ENCODE assay signal across 24 cellular contexts in the genomic region with DNA sequence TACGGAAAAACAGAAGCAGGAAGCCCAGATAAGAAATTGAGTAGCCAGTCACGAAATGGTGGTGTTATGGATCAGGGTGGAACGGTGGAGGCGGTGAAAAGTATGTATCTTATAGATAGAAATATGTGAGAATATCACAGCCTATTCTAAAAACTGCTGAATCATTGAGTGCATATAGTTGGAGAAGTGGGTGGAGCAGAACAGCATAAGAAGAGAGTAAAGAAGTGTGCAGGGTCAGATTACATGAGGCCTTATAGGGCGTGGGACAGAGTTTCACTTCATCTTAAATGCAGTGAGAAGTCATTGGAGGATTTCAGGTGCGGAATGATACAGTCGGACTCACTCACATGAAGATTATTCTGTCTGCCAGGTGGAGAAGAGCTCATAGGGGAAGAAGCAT.
DNase-seq lines count a peak whose midpoint lies in the region; ATAC-seq, FAIRE-seq and TF ChIP-seq lines count a peak whose summit lies in the region.
"Had no signal": no experiment of that assay in that cellular context is flagged by ENCODE, and none has a peak within 500 bp of the region (broad histone marks: within the 10 kb centered on the region; RNA-seq: fewer than 3 reads in every experiment).

No MANE protein-coding gene starts in this region.

- H3K9me3 ChIP-seq in A549 (peaks cover 17% of the 10 kb centered on the region; the same call in 2 of the 3 replicates), PC-9 (ENCODE audit: insufficient read depth, low read depth) (no peaks in the 10 kb centered on the region), H1 (ENCODE audit: insufficient read depth in 2 of 2, low read depth in 1 of 2, low read length in 1 of 2) (no peaks in the 10 kb centered on the region)
- H3K9me3 ChIP-seq in CD4-positive, alpha-beta T cell (ENCODE audit: control insufficient read depth, low read length), result no peaks in the 10 kb centered on the region

- intact Hi-C loops in PC-9 (cut with micrococcal nuclease; ENCODE audit: unreplicated experiment), result no loop called here
- intact Hi-C loops in CD4-positive, alpha-beta T cell (cut with DNase I, micrococcal nuclease), result no loop called here

- H2BK15ac ChIP-seq in H1 (ENCODE audit: low read length) (0 out of 2 replicates have a peak overlapping the region, but pooled peaks have one; percentile 37), mesendoderm (replicated peaks; ENCODE audit: low read depth) (no peak overlapping the region)

- no peaks in the 10 kb centered on the region for H3K4me1 Mint-ChIP-seq in CD4-positive, alpha-beta T cell (ENCODE audit: low read depth)

- H2AFZ ChIP-seq in PC-9 (0 out of 2 replicates have a peak overlapping the region, but pooled peaks have one; percentile 59), H1 (ENCODE audit: low read length) (no peak overlapping the region)

- H4K8ac ChIP-seq in H1 (ENCODE audit: extremely low read depth, insufficient read depth, low read length) (no peak overlapping the region), mesendoderm (ENCODE audit: low read depth, low read length) (no peak overlapping the region)

- BruUV-seq in PC-9 (replicated peaks; lab: Mats Ljungman, UMichigan), result no TSS peak

- H4K20me1 ChIP-seq in PC-9 (ENCODE audit: insufficient read depth) (no peaks in the 10 kb centered on the region), H1 (replicated peaks in 1 of 2; ENCODE audit: control insufficient read depth in 1 of 2, insufficient read depth in 2 of 2, low read length in 2 of 2) (no peaks in the 10 kb centered on the region)

- H4K91ac ChIP-seq in H1 (replicated peaks; ENCODE audit: insufficient read length, low read length), result peak overlapping the region; percentile 36

- H2AK5ac ChIP-seq in H1 (ENCODE audit: low read depth, low read length), result no peak overlapping the region
- H2AK5ac ChIP-seq in mesendoderm (ENCODE audit: low read length), result no peak overlapping the region

- TF ChIP-seq POLR2A in A549 (IDR thresholded peaks at IDR 0.05; ENCODE audit: low read length) (no peak), H1 (IDR thresholded peaks at IDR 0.05; ENCODE audit: control extremely low read depth in 1 of 2, low read depth in 2 of 2, low read length in 2 of 2) (no peak)

- H3K23ac ChIP-seq in H1 (ENCODE audit: insufficient read length), result no peak overlapping the region
- no peak overlapping the region for H3K23ac ChIP-seq in mesendoderm (ENCODE audit: low read length)

- no peak overlapping the region for H3K4me3 ChIP-seq in A549
- H3K4me3 ChIP-seq in PC-9, result no peak overlapping the region
- no peak overlapping the region for H3K4me3 ChIP-seq in H1 (ENCODE audit: extremely low read depth in 1 of 4, insufficient read depth in 2 of 4, low read depth in 3 of 4, low read length in 4 of 4)
- H3K4me3 ChIP-seq in mesendoderm (ENCODE audit: low read length), result no peak overlapping the region
- H3K4me3 ChIP-seq: Peyer's patch had no signal

- 0 out of 2 replicates have a peak overlapping the region, but pooled peaks have one; percentile 21 for H2BK12ac ChIP-seq in H1 (ENCODE audit: low read depth, low read length)

- no peaks in the 10 kb centered on the region for H3K23me2 ChIP-seq in H1 (ENCODE audit: low read depth, low read length)

- H2BK20ac ChIP-seq in H1 (ENCODE audit: low read length), result no peak overlapping the region

- no peak overlapping the region for H3K14ac ChIP-seq in H1 (ENCODE audit: insufficient read length)

- no peak overlapping the region for H4K5ac ChIP-seq in H1 (ENCODE audit: insufficient read length, low read depth, low read length)
- H4K5ac ChIP-seq in mesendoderm (ENCODE audit: low read length), result no peak overlapping the region

- H3K4me3 Mint-ChIP-seq in CD4-positive, alpha-beta T cell, result no peak overlapping the region
- H3K4me3 Mint-ChIP-seq: HFFc6 had no signal

- H3K9ac ChIP-seq in H1 (replicated peaks in 1 of 4; ENCODE audit: extremely low read depth in 1 of 4, low read depth in 3 of 4, low read length in 3 of 4) (no peak overlapping the region), mesendoderm (ENCODE audit: low read length) (no peak overlapping the region)
- H3K9ac ChIP-seq: KMS-11 had no signal

- no peaks in the 10 kb centered on the region for H3K27me3 Mint-ChIP-seq in CD4-positive, alpha-beta T cell

- H3K56ac ChIP-seq in H1 (replicated peaks; ENCODE audit: insufficient read length, low read depth, low read length) (no peak overlapping the region), mesendoderm (ENCODE audit: low read length) (no peak overlapping the region)

- H3F3A ChIP-seq in PC-9 (ENCODE audit: insufficient read depth, low read depth), result no peaks in the 10 kb centered on the region

- H3K27ac ChIP-seq in A549, result peak overlapping the region; percentile 45 to 82; a peak in 5 of 6 replicates
- peak overlapping the region; percentile 66 for H3K27ac ChIP-seq in PC-9
- H3K27ac ChIP-seq in H1 (ENCODE audit: low read depth, low read length), result no peak overlapping the region
- H3K27ac ChIP-seq in CD4-positive, alpha-beta T cell (ENCODE audit: low read depth, low read length), result no peak overlapping the region
- no peak overlapping the region for H3K27ac ChIP-seq in mesendoderm (ENCODE audit: low read depth, low read length)
- H3K27ac ChIP-seq: HL-60, KMS-11, Peyer's patch had no signal

- H3K4me1 ChIP-seq in A549, result peaks cover 26% of the 10 kb centered on the region
- peaks cover 7% of the 10 kb centered on the region for H3K4me1 ChIP-seq in PC-9 (replicated peaks; ENCODE audit: insufficient read depth)
- H3K4me1 ChIP-seq in H1 (replicated peaks in 1 of 4; ENCODE audit: control insufficient read depth in 3 of 4, insufficient read depth in 4 of 4, low read length in 3 of 4), result peaks cover 2 to 9% (median 5%) of the 10 kb centered on the region in 4 experiments; a peak in 4 of 7 replicates
- H3K4me1 ChIP-seq in mesendoderm (ENCODE audit: control insufficient read depth, low read depth, low read length), result no peaks in the 10 kb centered on the region
- H3K4me1 ChIP-seq: Peyer's patch had no signal

- TF ChIP-seq EP300 in A549 (IDR thresholded peaks at IDR 0.05) (no peak), H1 (IDR thresholded peaks at IDR 0.05; ENCODE audit: borderline replicate concordance in 1 of 2, low read depth in 2 of 2, low read length in 2 of 2) (no peak)

- H3K9me2 ChIP-seq in PC-9 (ENCODE audit: insufficient read depth), result no peaks in the 10 kb centered on the region

- H3K36me3 Mint-ChIP-seq in CD4-positive, alpha-beta T cell (ENCODE audit: low read depth), result no peaks in the 10 kb centered on the region

- H3K27ac Mint-ChIP-seq in CD4-positive, alpha-beta T cell, result no peak overlapping the region
- H3K27ac Mint-ChIP-seq: HFFc6 had no signal

- FAIRE-seq in A549 (lab: Jason Lieb, UNC), result no peak
- FAIRE-seq in HTR-8/SVneo (lab: Jason Lieb, UNC), result peak; percentile 9
- FAIRE-seq in H1 (lab: Jason Lieb, UNC), result no peak
- FAIRE-seq: A204.1, G401.6, GM12892 had no signal

- CTCF ChIA-PET in A549 (lab: Yijun Ruan, JAX), result no interaction called here
- CTCF ChIA-PET in PC-9 (lab: Charles Lee), result no interaction called here
- CTCF ChIA-PET in H1 (lab: Charles Lee; ENCODE audit: partially characterized antibody), result interaction anchor here (0.6 to 1.2 kb wide), 2 partner anchors 24 to 25 kb away, joined by 3 to 5 read pairs; no protein-coding TSS in a partner anchor
- CTCF ChIA-PET in CD4-positive, alpha-beta T cell (lab: Charles Lee), result no interaction called here

- 83% methylated on average over 7 of the region's 7 CpGs for WGBS in A549 (ENCODE audit: missing lambda C conversion rate)
- 93% methylated on average over 7 of the region's 7 CpGs; no CpG with 5 or more reads in 1 of the 2 experiments for WGBS in H1 (ENCODE audit: extremely low coverage in 1 of 2, insufficient coverage in 1 of 2, insufficient read length in 1 of 2, insufficient replicate concordance in 2 of 2, low coverage in 1 of 2, low lambda C conversion rate in 2 of 2, missing lambda C conversion rate in 1 of 2), 2 experiments
- WGBS in mesendoderm (ENCODE audit: extremely low coverage, insufficient coverage, low lambda C conversion rate), result no CpG with 5 or more reads among the region's 7 CpGs

- H2BK120ac ChIP-seq in H1 (replicated peaks; ENCODE audit: low read depth, low read length) (no peak overlapping the region), mesendoderm (ENCODE audit: low read depth, low read length) (no peak overlapping the region)

- H3K36me3 ChIP-seq in PC-9 (ENCODE audit: low read depth), result no peaks in the 10 kb centered on the region
- no peaks in the 10 kb centered on the region for H3K36me3 ChIP-seq in H1 (ENCODE audit: control insufficient read depth in 2 of 4, insufficient read depth in 4 of 4, low read length in 3 of 4)
- no peaks in the 10 kb centered on the region for H3K36me3 ChIP-seq in mesendoderm (ENCODE audit: control insufficient read depth, insufficient read depth, low read length)
- H3K36me3 ChIP-seq: Peyer's patch had no signal

- TF ChIP-seq CTCF in A549 (IDR thresholded peaks at IDR 0.05), result no peak
- TF ChIP-seq CTCF in PC-9 (conservative IDR thresholded peaks at IDR 0.05), result no peak
- no peak for TF ChIP-seq CTCF in H1 (IDR thresholded peaks at IDR 0.05; ENCODE audit: control extremely low read depth in 1 of 3, insufficient read depth in 1 of 3, low read depth in 1 of 3, low read length in 3 of 3)
- TF ChIP-seq CTCF in CD4-positive, alpha-beta T cell (IDR thresholded peaks at IDR 0.05), result no peak

- ATAC-seq in A549, result peak in 1 of 2 experiments; percentile 52; a peak in 2 of 6 replicates
- ATAC-seq in CD4-positive, alpha-beta T cell (ENCODE audit: poor library complexity), result no peak
- ATAC-seq in GM18873 (IDR thresholded peaks at IDR 0.05; ENCODE audit: low FRiP score, unreplicated experiment), result no peak

- H3K4ac ChIP-seq in H1 (replicated peaks; ENCODE audit: insufficient read length, low read depth, low read length), result no peak overlapping the region
- no peak overlapping the region for H3K4ac ChIP-seq in mesendoderm (ENCODE audit: low read depth, low read length)

- DNase-seq in A549 (ENCODE audit: low read depth in 1 of 2, low spot score in 1 of 2) (peak in 1 of 2 experiments; percentile 46), HTR-8/SVneo (ENCODE audit: insufficient read length, low spot score) (no peak), PC-9 (no peak), H1 (ENCODE audit: low read depth in 1 of 2, low spot score in 2 of 2) (no peak), NCI-H146 treated with DMSO at 0.1 percent for 48 hours (lab: John Stamatoyannopoulos, UW; ENCODE audit: unreplicated experiment) (no peak), mesendoderm (no peak)
- no peak for DNase-seq in CD4-positive, alpha-beta T cell
- DNase-seq: Calu3; DMS79 treated with DMSO at 0.1 percent for 48 hours; GOT3; HFFc6; MM.1S; NCI-H2029 treated with DMSO at 0.1 percent for 48 hours; NCI-H2227 treated with DMSO at 0.1 percent for 48 hours; NCI-H526 treated with DMSO at 0.1 percent for 48 hours; NK-92 treated with Interleukin-12 subunit alpha and Interleukin-12 subunit beta, amount 100 ng/mL, for 24 hours; Peyer's patch; SHP77 had no signal

- H2BK5ac ChIP-seq in H1 (ENCODE audit: low read depth, low read length), result no peak overlapping the region
- no peak overlapping the region for H2BK5ac ChIP-seq in mesendoderm (ENCODE audit: low read length)

- POLR2A ChIA-PET in A549 (lab: Yijun Ruan, JAX), result no interaction called here
- POLR2A ChIA-PET in PC-9 (lab: Charles Lee; ENCODE audit: unreplicated experiment), result no interaction called here
- POLR2A ChIA-PET in H1 (lab: Charles Lee; ENCODE audit: partially characterized antibody), result no interaction called here
- POLR2A ChIA-PET in CD4-positive, alpha-beta T cell (lab: Charles Lee), result no interaction called here

- H3K27me3 ChIP-seq in PC-9 (ENCODE audit: insufficient read depth, low read depth) (no peaks in the 10 kb centered on the region), H1 (replicated peaks in 1 of 4; ENCODE audit: control insufficient read depth in 3 of 4, extremely low read depth in 1 of 4, insufficient read depth in 3 of 4, low read length in 3 of 4) (no peaks in the 10 kb centered on the region), mesendoderm (ENCODE audit: insufficient read depth, low read length, poor library complexity) (no peaks in the 10 kb centered on the region)
- H3K27me3 ChIP-seq in CD4-positive, alpha-beta T cell (ENCODE audit: control insufficient read depth, insufficient read depth, low read length), result no peaks in the 10 kb centered on the region
- H3K27me3 ChIP-seq: Peyer's patch had no signal

- no peak overlapping the region for H3K4me2 ChIP-seq in A549
- H3K4me2 ChIP-seq in PC-9, result peak overlapping the region; percentile 19; the same call in 1 of the 2 replicates
- H3K4me2 ChIP-seq in H1 (ENCODE audit: insufficient read depth in 1 of 2, low read depth in 2 of 2, low read length in 2 of 2), result no peak overlapping the region
- H3K4me2 ChIP-seq in mesendoderm (ENCODE audit: low read length), result no peak overlapping the region
- H3K4me2 ChIP-seq: KMS-11 had no signal

- H3K18ac ChIP-seq in H1 (ENCODE audit: extremely low read depth, low read length) (no peak overlapping the region), mesendoderm (ENCODE audit: low read length) (no peak overlapping the region)

- no peaks in the 10 kb centered on the region for H3K79me1 ChIP-seq in H1 (ENCODE audit: low read depth, low read length)
- H3K79me1 ChIP-seq in mesendoderm (ENCODE audit: low read length), result no peaks in the 10 kb centered on the region

- H3K79me2 ChIP-seq in PC-9 (ENCODE audit: low read depth) (no peaks in the 10 kb centered on the region), H1 (ENCODE audit: control insufficient read depth in 1 of 2, insufficient read depth in 2 of 2, low read length in 2 of 2) (no peaks in the 10 kb centered on the region), mesendoderm (ENCODE audit: control insufficient read depth, insufficient read depth, low read length) (no peaks in the 10 kb centered on the region)

- H3K9me3 Mint-ChIP-seq in CD4-positive, alpha-beta T cell, result peaks cover 17% of the 10 kb centered on the region

- TF ChIP-seq RAD21 in A549 (conservative IDR thresholded peaks at IDR 0.05 in 1 of 2, IDR thresholded peaks at IDR 0.05 in 1 of 2), result no peak
- TF ChIP-seq RAD21 in H1 (IDR thresholded peaks at IDR 0.05 in 1 of 2, conservative IDR thresholded peaks at IDR 0.05 in 1 of 2; ENCODE audit: low read depth in 2 of 2, low read length in 2 of 2), result no peak

Comparison
In these comparisons a context has a peak if more than half of its experiments do, and no peak if none do; other contexts are left out.
1. H3K27ac ChIP-seq: peak in A549 (2 of 2) and PC-9 (single experiment); none in H1 (single experiment), CD4-positive, alpha-beta T cell (single experiment) and mesendoderm (single experiment).